Comparison of ENCODE assay signal across 22 cellular contexts in genomic region chr2:191848771-191849726, GRCh38. TPM values are rescaled to one million over a fixed set of nuclear protein-coding genes. Genes with fewer than 3 reads are reported as not detected.
DNase-seq lines count a peak whose midpoint lies in the region; ATAC-seq and TF ChIP-seq lines count a peak whose summit lies in the region.
"Had no signal": no experiment of that assay in that cellular context is flagged by ENCODE, and none has a peak within 500 bp of the region (broad histone marks: within the 10 kb centered on the region; RNA-seq: fewer than 3 reads in every experiment).

No MANE protein-coding gene starts in this region.

- TF ChIP-seq CTCF in heart left ventricle (IDR thresholded peaks at IDR 0.05), result no peak
- TF ChIP-seq CTCF in thyroid gland (IDR thresholded peaks at IDR 0.05), result no peak

- DNase-seq in heart left ventricle (no peak), left ventricle myocardium superior (no peak), H7 (peak; percentile 21), kidney glomerular epithelial cell (lab: John Stamatoyannopoulos, UW) (peak; percentile 6), thyroid gland (peak; percentile 39 to 42), SHP77 treated with DMSO at 0.1 percent for 48 hours (lab: John Stamatoyannopoulos, UW) (no peak), GM19240 (ENCODE audit: insufficient read length, low spot score) (no peak)
- DNase-seq: 8988T; CD4-positive, alpha-beta memory T cell; DND-41; GM23248; NCI-H1092 treated with DMSO at 0.1 percent for 48 hours; NCI-H1436 treated with DMSO at 0.1 percent for 48 hours; NCI-H2029; NCI-H226; NCI-H510A treated with DMSO at 0.1 percent for 48 hours; NCI-H748 treated with DMSO at 0.1 percent for 48 hours; PC-9; RPMI8226 had no signal

- H3K9me3 ChIP-seq in heart left ventricle, result no peaks in the 10 kb centered on the region
- no peaks in the 10 kb centered on the region for H3K9me3 ChIP-seq in thyroid gland

- H3K4me1 ChIP-seq in heart left ventricle (peaks cover 2 to 61% (median 32%) of the 10 kb centered on the region in 12 donors), thyroid gland (peaks cover 44 to 45% of the 10 kb centered on the region in 2 donors)
- H3K4me1 ChIP-seq: BLaER1 treated with 17β-estradiol and CSF1 and Interleukin-3, amounts not matched to agents 10 nM and 100 nM had no signal

- intact Hi-C loops in heart left ventricle (cut with DNase I), result loop anchor here in 3 of 10 donors (5.0 to 10.0 kb wide), 3 partner anchors 58 to 176 kb away; no protein-coding TSS in a partner anchor
- intact Hi-C loops in left ventricle myocardium superior (cut with micrococcal nuclease), result no loop called here
- intact Hi-C loops in thyroid gland (cut with DNase I), result no loop called here

- H3K27me3 ChIP-seq in heart left ventricle (no peaks in the 10 kb centered on the region), H7 (ENCODE audit: control insufficient read depth, insufficient read depth, low read length) (no peaks in the 10 kb centered on the region), thyroid gland (no peaks in the 10 kb centered on the region)
- H3K27me3 ChIP-seq: BLaER1 treated with 17β-estradiol and CSF1 and Interleukin-3, amounts not matched to agents 10 nM and 100 nM had no signal

- TF ChIP-seq POLR2A in heart left ventricle (IDR thresholded peaks at IDR 0.05) (no peak), thyroid gland (IDR thresholded peaks at IDR 0.05) (no peak)

- no peak for ATAC-seq in heart left ventricle
- no peak for ATAC-seq in left ventricle myocardium superior
- ATAC-seq: GM12878, SK-N-SH treated with all-trans-retinoic acid at 6 μM for 48 hours had no signal

- H3K27ac ChIP-seq in heart left ventricle, result peak overlapping the region; percentile 10 to 96 (median 60)
- H3K27ac ChIP-seq in thyroid gland, result peak overlapping the region; percentile 86 to 98 (median 95)
- H3K27ac ChIP-seq: BLaER1 treated with 17β-estradiol and CSF1 and Interleukin-3, amounts not matched to agents 10 nM and 100 nM; GM23248; PC-9 had no signal

- 68 to 74% (median 72%) methylated on average over 7 of the region's 7 CpGs for WGBS in heart left ventricle, 4 donors
- WGBS in thyroid gland, 2 donors, result 59 to 67% methylated on average over 7 of the region's 7 CpGs

- H3K36me3 ChIP-seq in heart left ventricle, result no peaks in the 10 kb centered on the region
- no peaks in the 10 kb centered on the region for H3K36me3 ChIP-seq in H7 (replicated peaks; ENCODE audit: control insufficient read depth, insufficient read depth, low read length)
- H3K36me3 ChIP-seq in thyroid gland, result no peaks in the 10 kb centered on the region
- H3K36me3 ChIP-seq: BLaER1 treated with 17β-estradiol and CSF1 and Interleukin-3, amounts not matched to agents 10 nM and 100 nM had no signal

- H3K4me3 ChIP-seq in heart left ventricle, result no peak overlapping the region
- H3K4me3 ChIP-seq in H7 (ENCODE audit: insufficient read depth, low read depth, low read length), result no peak overlapping the region
- no peak overlapping the region for H3K4me3 ChIP-seq in thyroid gland (replicated peaks in 1 of 3)
- H3K4me3 ChIP-seq: BLaER1 treated with 17β-estradiol and CSF1 and Interleukin-3, amounts not matched to agents 10 nM and 100 nM; GM12878; GM23248; PC-9 had no signal

RNA-seq across cellular contexts. Expression of gene CAVIN2, which starts 2.2 kb away (rescaled TPM):
- 100 to 1,000 TPM in 5 of 9 donors, 10 to 100 TPM in 4; 50.3 to 149 (median 113) TPM for total RNA-seq in heart left ventricle
- polyA plus RNA-seq in heart left ventricle, result 10 to 100 TPM; 35.2 to 38.9 TPM
- total RNA-seq in left ventricle myocardium superior, result 119 TPM
- 0.03 TPM in 1 of 2 replicates, not detected in the other for total RNA-seq in H7 (2014; rRNA removed; shearing (Covaris generic))
- total RNA-seq in thyroid gland, result 100 to 1,000 TPM in 3 of 4 donors, 10 to 100 TPM in 1; 86.2 to 149 (median 132) TPM
- total RNA-seq: CD4-positive, alpha-beta memory T cell; GM12878 had no signal
- polyA plus RNA-seq: GM12878 had no signal

Comparison
In these comparisons a context has a peak if more than half of its experiments do, and no peak if none do; other contexts are left out.
1. DNase-seq: peak in H7 (single experiment), kidney glomerular epithelial cell (single experiment) and thyroid gland (2 of 2); none in heart left ventricle (0 of 5), left ventricle myocardium superior (single experiment), SHP77 treated with DMSO at 0.1 percent for 48 hours (single experiment) and GM19240 (single experiment).
2. RNA of gene CAVIN2, which starts 2.2 kb away (total RNA-seq): 86.2 to 149 TPM in thyroid gland, 119 TPM in left ventricle myocardium superior (single experiment) and 50.3 to 149 TPM in heart left ventricle; 0.03 TPM in H7; every median in the first group is over 10 times any median in the second.